Comparison of ENCODE assay signal across 17 cellular contexts in genomic region chr20:32580194-32580593, GRCh38. TPM values are rescaled to one million over a fixed set of nuclear protein-coding genes. Genes with fewer than 3 reads are reported as not detected.
DNase-seq lines count a peak whose midpoint lies in the region; ATAC-seq and TF ChIP-seq lines count a peak whose summit lies in the region.
"Had no signal": no experiment of that assay in that cellular context is flagged by ENCODE, and none has a peak within 500 bp of the region (broad histone marks: within the 10 kb centered on the region; RNA-seq: fewer than 3 reads in every experiment).

No MANE protein-coding gene starts in this region.

- H4K20me1 ChIP-seq in BLaER1 treated with 17β-estradiol and CSF1 and Interleukin-3, amounts not matched to agents 10 nM and 100 nM: peaks cover 0 to 74% (median 37%) of the 10 kb centered on the region in 11 experiments; a peak in 12 of 22 replicates

- no peak for TF ChIP-seq CTCF in CD4-positive, alpha-beta T cell (IDR thresholded peaks at IDR 0.05)
- no peak for TF ChIP-seq CTCF in WERI-Rb-1 (IDR thresholded peaks at IDR 0.05; ENCODE audit: low read depth, low read length)
- TF ChIP-seq CTCF in mesothelial cell of epicardium (IDR thresholded peaks at IDR 0.05; ENCODE audit: unreplicated experiment): no peak

- H3K4me3 Mint-ChIP-seq in CD4-positive, alpha-beta T cell: peak overlapping the region; percentile 95
- no peak overlapping the region for H3K4me3 Mint-ChIP-seq in mesothelial cell of epicardium

- peak overlapping the region in 3 of 11 experiments; percentile 26 to 82 (median 80); a peak in 3 of 22 replicates for H3K9ac ChIP-seq in BLaER1 treated with 17β-estradiol and CSF1 and Interleukin-3, amounts not matched to agents 10 nM and 100 nM

- intact Hi-C loops in CD4-positive, alpha-beta T cell (cut with DNase I, micrococcal nuclease): loop anchor here (2.0 to 10.0 kb wide), 2 partner anchors 37 to 75 kb away; no protein-coding TSS in a partner anchor

- no peaks in the 10 kb centered on the region for H3K27me3 Mint-ChIP-seq in CD4-positive, alpha-beta T cell
- no peaks in the 10 kb centered on the region for H3K27me3 Mint-ChIP-seq in mesothelial cell of epicardium (ENCODE audit: low read depth)

- no peak for DNase-seq in CD4-positive, alpha-beta T cell
- DNase-seq in WERI-Rb-1 (no peak), mesothelial cell of epicardium (ENCODE audit: low spot score in 2 of 2, unreplicated experiment in 2 of 2) (no peak), NCI-H510A treated with DMSO at 0.1 percent for 48 hours (lab: John Stamatoyannopoulos, UW) (no peak), DMS 273 (lab: John Stamatoyannopoulos, UW; ENCODE audit: unreplicated experiment) (no peak), NOMO-1 treated with dmso at 0.1 percent for 144 hours (lab: John Stamatoyannopoulos, UW; ENCODE audit: unreplicated experiment) (no peak), NCI-H82 treated with DMSO at 0.1 percent for 48 hours (lab: John Stamatoyannopoulos, UW; ENCODE audit: unreplicated experiment) (no peak)
- DNase-seq: Caco-2, DMS53, NCI-H1092, NCI-H1694 treated with DMSO at 0.1 percent for 48 hours, Peyer's patch, Right ventricle myocardium superior had no signal

- no peaks in the 10 kb centered on the region for H3K9me3 ChIP-seq in BLaER1 treated with 17β-estradiol and CSF1 and Interleukin-3, amounts not matched to agents 10 nM and 100 nM (replicated peaks in 1 of 11)
- H3K9me3 ChIP-seq in CD4-positive, alpha-beta T cell (ENCODE audit: control insufficient read depth, low read length): no peaks in the 10 kb centered on the region
- H3K9me3 ChIP-seq in WERI-Rb-1 (ENCODE audit: severe bottlenecking): no peaks in the 10 kb centered on the region
- H3K9me3 ChIP-seq: BE2C, Caco-2, HAP-1, Peyer's patch had no signal

- H3K27me3 ChIP-seq in BLaER1 treated with 17β-estradiol and CSF1 and Interleukin-3, amounts not matched to agents 10 nM and 100 nM: no peaks in the 10 kb centered on the region; a peak in 1 of 22 replicates
- H3K27me3 ChIP-seq in CD4-positive, alpha-beta T cell (ENCODE audit: control insufficient read depth, insufficient read depth, low read length): no peaks in the 10 kb centered on the region
- H3K27me3 ChIP-seq in WERI-Rb-1 (ENCODE audit: insufficient read depth, low read depth, severe bottlenecking): no peaks in the 10 kb centered on the region
- H3K27me3 ChIP-seq: Peyer's patch had no signal

- H3K4me3 ChIP-seq in BLaER1 treated with 17β-estradiol and CSF1 and Interleukin-3, amounts not matched to agents 10 nM and 100 nM: no peak overlapping the region
- no peak overlapping the region for H3K4me3 ChIP-seq in WERI-Rb-1 (ENCODE audit: low read depth, low read length)
- H3K4me3 ChIP-seq: HAP-1, Peyer's patch had no signal

- no peaks in the 10 kb centered on the region for H3K9me3 Mint-ChIP-seq in CD4-positive, alpha-beta T cell
- H3K9me3 Mint-ChIP-seq in mesothelial cell of epicardium: no peaks in the 10 kb centered on the region

- POLR2A ChIA-PET in CD4-positive, alpha-beta T cell (lab: Charles Lee): interaction anchor here (0.8 to 11.6 kb wide), 6 partner anchors 12 to 379 kb away, joined by 3 to 178 read pairs (median 4); no protein-coding TSS in a partner anchor

- no peak for ATAC-seq in CD4-positive, alpha-beta T cell (ENCODE audit: poor library complexity)
- ATAC-seq: SK-N-SH treated with all-trans-retinoic acid at 6 μM for 48 hours had no signal

- peak overlapping the region; percentile 78 to 97 (median 92); a peak in 19 of 22 replicates for H3K4me2 ChIP-seq in BLaER1 treated with 17β-estradiol and CSF1 and Interleukin-3, amounts not matched to agents 10 nM and 100 nM

- CTCF ChIA-PET in CD4-positive, alpha-beta T cell (lab: Charles Lee): interaction anchor here (1.9 kb wide), 1 partner anchor 38 kb away, joined by 7 read pairs; no protein-coding TSS in a partner anchor

- H3K4me1 ChIP-seq in BLaER1 treated with 17β-estradiol and CSF1 and Interleukin-3, amounts not matched to agents 10 nM and 100 nM: peaks cover 35 to 77% (median 72%) of the 10 kb centered on the region in 10 experiments
- H3K4me1 ChIP-seq: HAP-1 had no signal

- H3K4me1 Mint-ChIP-seq in CD4-positive, alpha-beta T cell (ENCODE audit: low read depth): peaks cover 52% of the 10 kb centered on the region
- H3K4me1 Mint-ChIP-seq in mesothelial cell of epicardium: peaks cover 32% of the 10 kb centered on the region

- H3K36me3 Mint-ChIP-seq in CD4-positive, alpha-beta T cell (ENCODE audit: low read depth): peaks cover 7% of the 10 kb centered on the region
- no peaks in the 10 kb centered on the region for H3K36me3 Mint-ChIP-seq in mesothelial cell of epicardium

- no peaks in the 10 kb centered on the region for H3K36me3 ChIP-seq in BLaER1 treated with 17β-estradiol and CSF1 and Interleukin-3, amounts not matched to agents 10 nM and 100 nM
- H3K36me3 ChIP-seq in WERI-Rb-1: peaks cover 4% of the 10 kb centered on the region
- H3K36me3 ChIP-seq: BE2C, HAP-1, Peyer's patch had no signal

- H3K27ac Mint-ChIP-seq in CD4-positive, alpha-beta T cell: peak overlapping the region; percentile 83
- peak overlapping the region; percentile 39 for H3K27ac Mint-ChIP-seq in mesothelial cell of epicardium

- peak overlapping the region in 4 of 11 experiments; percentile 37 to 77 (median 68); a peak in 8 of 22 replicates for H3K27ac ChIP-seq in BLaER1 treated with 17β-estradiol and CSF1 and Interleukin-3, amounts not matched to agents 10 nM and 100 nM
- H3K27ac ChIP-seq in CD4-positive, alpha-beta T cell (ENCODE audit: low read depth, low read length): peak overlapping the region; percentile 38
- H3K27ac ChIP-seq in WERI-Rb-1: peak overlapping the region; percentile 97

RNA-seq across cellular contexts. Expression of gene NOL4L, which starts 4.9 kb away (rescaled TPM):
- total RNA-seq in CD4-positive, alpha-beta T cell: 10 to 100 TPM; 53.1 to 55.6 TPM
- total RNA-seq in mesothelial cell of epicardium: 90.6 to 93.7 TPM (median 91.3 TPM) in 3 replicates
